Comparison of ENCODE assay signal across 13 cellular contexts in genomic region chr4:30867427-30867826, GRCh38.
DNase-seq lines count a peak whose midpoint lies in the region; ATAC-seq, FAIRE-seq and TF ChIP-seq lines count a peak whose summit lies in the region.
"Had no signal": no experiment of that assay in that cellular context is flagged by ENCODE, and none has a peak within 500 bp of the region (broad histone marks: within the 10 kb centered on the region; RNA-seq: fewer than 3 reads in every experiment).

No MANE protein-coding gene starts in this region.

- H3K27me3 ChIP-seq in bronchial epithelial cell (ENCODE audit: control insufficient read depth, insufficient read depth, low read length) (no peaks in the 10 kb centered on the region), muscle layer of colon (ENCODE audit: control insufficient read depth in 1 of 2, insufficient read depth in 2 of 2, low read length in 2 of 2) (no peaks in the 10 kb centered on the region), stomach (no peaks in the 10 kb centered on the region), BE2C (no peaks in the 10 kb centered on the region)
- H3K27me3 ChIP-seq: SJCRH30 had no signal

- 75 to 92% (median 77%) methylated on average over 3 of the region's 3 CpGs for WGBS in stomach, 5 donors

- no peak overlapping the region for H3K9ac ChIP-seq in muscle layer of colon (ENCODE audit: low read length)

- FAIRE-seq in bronchial epithelial cell (lab: Jason Lieb, UNC), result no peak
- FAIRE-seq: K562 had no signal

- H3K27ac ChIP-seq in muscle layer of colon (ENCODE audit: low read depth, low read length) (peak overlapping the region; percentile 64), stomach (peak overlapping the region in 4 of 5 donors; percentile 13 to 61 (median 28))
- H3K27ac ChIP-seq: SJCRH30 had no signal

- no peaks in the 10 kb centered on the region for H3K36me3 ChIP-seq in bronchial epithelial cell (ENCODE audit: control insufficient read depth, insufficient read depth, low read length)
- H3K36me3 ChIP-seq in muscle layer of colon (ENCODE audit: insufficient read depth, low read length), result no peaks in the 10 kb centered on the region
- H3K36me3 ChIP-seq in stomach, result no peaks in the 10 kb centered on the region
- no peaks in the 10 kb centered on the region for H3K36me3 ChIP-seq in BE2C

- ATAC-seq in HG02623 (IDR thresholded peaks at IDR 0.05; ENCODE audit: unreplicated experiment), result no peak
- ATAC-seq: K562 had no signal

- TF ChIP-seq POLR2A in stomach (IDR thresholded peaks at IDR 0.05), result no peak

- no peak for TF ChIP-seq CTCF in bronchial epithelial cell (IDR thresholded peaks at IDR 0.05; ENCODE audit: insufficient read depth, low read length, severe bottlenecking)
- TF ChIP-seq CTCF in stomach (IDR thresholded peaks at IDR 0.05), result no peak
- TF ChIP-seq CTCF in BE2C (IDR thresholded peaks at IDR 0.05; ENCODE audit: low read depth, low read length), result no peak

- intact Hi-C loops in stomach (cut with DNase I; ENCODE audit: low total_unique reads), result no loop called here

- H3K4me1 ChIP-seq in muscle layer of colon (ENCODE audit: insufficient read depth, low read length) (peaks cover 64% of the 10 kb centered on the region), stomach (peaks cover 0 to 39% (median 20%) of the 10 kb centered on the region in 4 donors), BE2C (no peaks in the 10 kb centered on the region)

- no peak overlapping the region for H3K4me3 ChIP-seq in bronchial epithelial cell (ENCODE audit: low read depth, low read length)
- no peak overlapping the region for H3K4me3 ChIP-seq in muscle layer of colon (ENCODE audit: low read depth in 1 of 2, low read length in 2 of 2)
- H3K4me3 ChIP-seq in stomach, result no peak overlapping the region
- H3K4me3 ChIP-seq in BE2C (ENCODE audit: low read depth, low read length), result no peak overlapping the region
- H3K4me3 ChIP-seq: K562, SJCRH30 had no signal

- H3K9me3 ChIP-seq in muscle layer of colon (ENCODE audit: low read length), result no peaks in the 10 kb centered on the region
- H3K9me3 ChIP-seq in stomach, result no peaks in the 10 kb centered on the region
- no peaks in the 10 kb centered on the region for H3K9me3 ChIP-seq in BE2C
- H3K9me3 ChIP-seq: SJCRH30 had no signal

- no peak for TF ChIP-seq EP300 in stomach (IDR thresholded peaks at IDR 0.05)

- peak; percentile 6 for DNase-seq in HT1080 (ENCODE audit: low read depth)
- peak; percentile 30 for DNase-seq in bronchial epithelial cell (ENCODE audit: low read depth)
- no peak for DNase-seq in stomach
- no peak for DNase-seq in GM19238 (ENCODE audit: insufficient read length, low spot score)
- no peak for DNase-seq in BE2C
- no peak for DNase-seq in activated CD4-positive, CD25-positive, alpha-beta regulatory T cell (lab: John Stamatoyannopoulos, UW)
- DNase-seq: activated CD4-positive, alpha-beta T cell treated with anti-CD3 and anti-CD28 coated beads, Interleukin-2, amount 10 ng/mL, durations not matched to agents 7 days and 5 days; NCI-H187 treated with DMSO at 0.1 percent for 48 hours; NCI-H226; SJCRH30 had no signal

Comparison
In these comparisons a context has a peak if more than half of its experiments do, and no peak if none do; other contexts are left out.
1. DNase-seq: peak in HT1080 (single experiment) and bronchial epithelial cell (single experiment); none in stomach (single experiment), GM19238 (single experiment), BE2C (single experiment) and activated CD4-positive, CD25-positive, alpha-beta regulatory T cell (0 of 4).